In the genomic region with DNA sequence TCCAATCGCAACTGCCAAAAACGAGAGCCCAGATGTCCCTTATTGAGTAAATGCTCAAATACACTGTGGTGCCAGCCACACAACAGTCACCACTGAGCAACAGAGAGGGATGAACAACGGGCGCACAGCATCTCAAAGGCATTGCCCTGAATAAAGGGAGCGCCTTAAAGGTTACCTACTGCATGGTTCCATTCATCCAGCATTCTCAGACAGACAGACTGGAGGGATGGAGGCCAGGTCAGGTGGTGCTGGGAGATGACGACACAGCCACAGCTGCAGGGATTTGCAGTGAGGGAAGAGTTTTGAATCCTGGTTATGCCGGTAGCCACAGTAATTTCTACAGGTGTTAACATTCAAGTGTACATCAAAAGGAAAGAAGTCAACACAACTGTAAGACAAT, we compare ENCODE assay signal across 25 cellular contexts.
"Had no signal": no experiment of that assay in that cellular context is flagged by ENCODE, and none has a peak within 500 bp of the region (broad histone marks: within the 10 kb centered on the region; RNA-seq: fewer than 3 reads in every experiment).

No MANE protein-coding gene starts in this region.

- H3K4me2 ChIP-seq: KMS-11 had no signal

- H3K4me3 ChIP-seq: K562, SJSA1, SK-N-MC had no signal

- H3K27ac ChIP-seq: HL-60, KMS-11, SJSA1, SK-N-MC had no signal

- H3K36me3 ChIP-seq: SJSA1 had no signal

- H3K27me3 ChIP-seq: SJSA1 had no signal

- DNase-seq: Kasumi-1, MM.1S, MV-4-11, NCI-H1048, NCI-H1105, NCI-H1417, NCI-H146, NCI-H1694 treated with DMSO at 0.1 percent for 48 hours, NCI-H2029, NCI-H2081 treated with DMSO at 0.1 percent for 48 hours, NCI-H2171, NCI-H226, NCI-H446, NCI-H510A, NCI-H524 treated with DMSO at 0.1 percent for 48 hours, NCI-H69, NCI-H774, Right ventricle myocardium superior, RPMI8226, SIG-M5 had no signal

- H3K9me3 ChIP-seq: SJSA1 had no signal

- H3K4me1 ChIP-seq: SJSA1 had no signal

- H3K9ac ChIP-seq: KMS-11 had no signal

- ATAC-seq: K562 had no signal
